21 cellular contexts compared by ENCODE assay signal in the genomic region with DNA sequence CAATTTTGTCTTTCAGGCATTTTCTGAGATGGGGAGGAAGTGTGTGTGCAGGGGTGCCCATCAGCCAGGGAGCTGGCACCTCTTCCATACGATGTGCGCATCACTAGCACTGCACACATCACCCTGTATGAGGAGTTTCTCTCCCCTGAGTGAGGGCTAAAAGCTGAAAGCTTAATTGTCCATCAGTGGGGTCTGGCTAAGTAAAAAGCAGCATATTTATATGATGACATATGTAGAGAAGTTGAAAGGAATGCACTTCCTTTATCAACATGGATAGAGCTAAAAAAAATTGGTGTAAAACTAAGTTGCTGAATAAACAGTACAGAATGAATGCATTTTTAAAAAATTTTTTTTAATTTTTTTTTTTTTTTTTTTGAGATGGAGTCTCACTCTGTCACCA. TPM values are rescaled to one million over a fixed set of nuclear protein-coding genes. Genes with fewer than 3 reads are reported as not detected.
"Had no signal": no experiment of that assay in that cellular context is flagged by ENCODE, and none has a peak within 500 bp of the region (broad histone marks: within the 10 kb centered on the region; RNA-seq: fewer than 3 reads in every experiment).

No MANE protein-coding gene starts in this region.

- H3K27ac ChIP-seq: body of pancreas, ovary, thoracic aorta, WERI-Rb-1 had no signal

- H3K9me3 ChIP-seq: body of pancreas, mucosa of descending colon, ovary, thoracic aorta had no signal

- H3K4me3 Mint-ChIP-seq: activated CD8-positive, alpha-beta T cell treated with anti-CD3 and anti-CD28 coated beads for 36 hours; activated T-cell treated with anti-CD3 and anti-CD28 coated beads, Interleukin-2, amount 50 U/mL, for 72 hours; central memory CD8-positive, alpha-beta T cell; immature natural killer cell; nephron progenitor cell; stimulated activated naive CD8-positive, alpha-beta T cell treated with anti-CD3 and anti-CD28 coated beads, Interleukin-15, amount 100 ng/mL, for 72 hours; T-cell had no signal

- H3K4me1 Mint-ChIP-seq: central memory CD8-positive, alpha-beta T cell; nephron progenitor cell; stimulated activated naive CD8-positive, alpha-beta T cell treated with anti-CD3 and anti-CD28 coated beads, Interleukin-15, amount 100 ng/mL, for 72 hours had no signal

- H3K4me3 ChIP-seq: body of pancreas, mucosa of descending colon, ovary, thoracic aorta had no signal

- H3K27me3 ChIP-seq: body of pancreas, ovary had no signal

- H3K36me3 ChIP-seq: ovary, thoracic aorta, WERI-Rb-1 had no signal

- H3K9me3 Mint-ChIP-seq: activated CD8-positive, alpha-beta T cell treated with anti-CD3 and anti-CD28 coated beads for 36 hours; activated T-cell treated with anti-CD3 and anti-CD28 coated beads, Interleukin-2, amount 50 U/mL, for 72 hours; central memory CD8-positive, alpha-beta T cell; immature natural killer cell; nephron progenitor cell; stimulated activated naive CD8-positive, alpha-beta T cell treated with anti-CD3 and anti-CD28 coated beads, Interleukin-15, amount 100 ng/mL, for 72 hours; T-cell had no signal

- H3K27ac Mint-ChIP-seq: activated CD8-positive, alpha-beta T cell treated with anti-CD3 and anti-CD28 coated beads for 36 hours; activated T-cell treated with anti-CD3 and anti-CD28 coated beads, Interleukin-2, amount 50 U/mL, for 72 hours; immature natural killer cell; nephron progenitor cell; T-cell had no signal

- DNase-seq: activated CD4-positive, alpha-beta T cell treated with anti-CD3 and anti-CD28 coated beads for 4 hours; activated CD8-positive, alpha-beta memory T cell treated with anti-CD3 and anti-CD28 coated beads, Interleukin-2, amount 50 U/mL, for 4 hours; activated CD8-positive, alpha-beta T cell treated with anti-CD3 and anti-CD28 coated beads for 36 hours; activated naive CD4-positive, alpha-beta T cell treated with Interleukin-2 at 50 U/mL for 16 hours; activated T-cell treated with anti-CD3 and anti-CD28 coated beads, Interleukin-2, amount 50 U/mL, for 72 hours; body of pancreas; effector memory CD4-positive, alpha-beta T cell; glutamatergic neuron; immature natural killer cell; mucosa of descending colon; nephron progenitor cell; ovary; stimulated activated CD4-positive, alpha-beta T cell treated with anti-CD3 and anti-CD28 coated beads, Interleukin-15, amount 100 ng/mL, for 24 hours; stimulated activated CD4-positive, alpha-beta T cell treated with anti-CD3 and anti-CD28 coated beads, Interleukin-4, amount 100 ng/mL, for 24 hours; stimulated activated naive CD8-positive, alpha-beta T cell treated with anti-CD3 and anti-CD28 coated beads, Interleukin-15, amount 100 ng/mL, for 72 hours; T-cell; T1000; WERI-Rb-1 had no signal

- ATAC-seq: activated CD8-positive, alpha-beta T cell treated with anti-CD3 and anti-CD28 coated beads for 36 hours; activated T-cell treated with anti-CD3 and anti-CD28 coated beads, Interleukin-2, amount 50 U/mL, for 72 hours; body of pancreas; left lobe of liver; mucosa of descending colon; stimulated activated naive CD8-positive, alpha-beta T cell treated with anti-CD3 and anti-CD28 coated beads, Interleukin-15, amount 100 ng/mL, for 72 hours; T-cell had no signal

- H3K36me3 Mint-ChIP-seq: immature natural killer cell, T-cell had no signal

RNA-seq across cellular contexts. Expression of a gene that starts 4.0 kb away (rescaled TPM):
- total RNA-seq: activated CD8-positive, alpha-beta T cell treated with anti-CD3 and anti-CD28 coated beads for 36 hours; activated T-cell treated with anti-CD3 and anti-CD28 coated beads, Interleukin-2, amount 50 U/mL, for 72 hours; body of pancreas; left lobe of liver; T-cell; thoracic aorta had no signal
- polyA plus RNA-seq: immature natural killer cell had no signal
